ENCODE assay signal across 1 cellular context in the genomic region with DNA sequence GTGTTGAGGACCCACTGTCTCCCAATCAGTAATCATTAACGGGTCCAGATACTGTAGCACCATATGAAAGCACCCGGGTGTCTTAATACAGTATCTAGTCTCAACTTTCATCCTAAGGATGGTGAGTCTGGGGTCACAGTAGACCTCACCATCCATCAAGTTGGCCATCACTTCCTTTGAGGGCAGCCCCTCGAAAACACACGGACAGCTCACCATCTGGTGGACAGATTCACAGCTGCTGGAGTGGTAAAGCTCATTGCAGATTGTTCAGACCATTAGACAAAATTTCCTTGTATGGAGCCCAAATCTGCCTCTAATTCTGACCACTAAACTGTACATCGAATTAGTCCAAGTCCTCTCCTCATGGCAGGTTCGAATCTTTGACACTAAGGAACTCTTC.
TF ChIP-seq lines count a peak whose summit lies in the region.

No MANE protein-coding gene starts in this region.

TF ChIP-seq in HEK293, 187 proteins besides CTCF, POLR2A, EP300 and RAD21 (continued from another document):
- TF ChIP-seq, protein P1, sequence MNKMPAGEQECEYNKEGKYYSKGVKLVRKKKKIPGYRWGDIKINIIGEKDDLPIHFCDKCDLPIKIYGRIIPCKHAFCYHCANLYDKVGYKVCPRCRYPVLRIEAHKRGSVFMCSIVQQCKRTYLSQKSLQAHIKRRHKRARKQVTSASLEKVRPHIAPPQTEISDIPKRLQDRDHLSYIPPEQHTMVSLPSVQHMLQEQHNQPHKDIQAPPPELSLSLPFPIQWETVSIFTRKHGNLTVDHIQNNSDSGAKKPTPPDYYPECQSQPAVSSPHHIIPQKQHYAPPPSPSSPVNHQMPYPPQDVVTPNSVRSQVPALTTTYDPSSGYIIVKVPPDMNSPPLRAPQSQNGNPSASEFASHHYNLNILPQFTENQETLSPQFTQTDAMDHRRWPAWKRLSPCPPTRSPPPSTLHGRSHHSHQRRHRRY (tag by site-specific recombination; IDR thresholded peaks at IDR 0.05), result no peak
- TF ChIP-seq SP3 (tag by site-specific recombination; IDR thresholded peaks at IDR 0.05), result no peak
- no peak for TF ChIP-seq ZNF426 (tag by site-specific recombination; IDR thresholded peaks at IDR 0.05)
- no peak for TF ChIP-seq ZNF302 (tag by site-specific recombination; IDR thresholded peaks at IDR 0.05; ENCODE audit: low read depth)
- TF ChIP-seq SALL2 (tag by site-specific recombination; IDR thresholded peaks at IDR 0.05; ENCODE audit: borderline replicate concordance), result no peak
